ENCODE assay signal across 8 cellular contexts in genomic region chr1:220747426-220748090, GRCh38. TPM values are rescaled to one million over a fixed set of nuclear protein-coding genes. Genes with fewer than 3 reads are reported as not detected.
DNase-seq lines count a peak whose midpoint lies in the region; ATAC-seq, FAIRE-seq and TF ChIP-seq lines count a peak whose summit lies in the region.

No MANE protein-coding gene starts in this region.

- H3K4me1 Mint-ChIP-seq in central memory CD8-positive, alpha-beta T cell: no peaks in the 10 kb centered on the region

- H3K4me1 ChIP-seq in mononuclear cell (ENCODE audit: insufficient read depth, low read length): peaks cover 16% of the 10 kb centered on the region

- peak overlapping the region; percentile 17 for H3K4me3 Mint-ChIP-seq in central memory CD8-positive, alpha-beta T cell

- no peaks in the 10 kb centered on the region for H3K36me3 Mint-ChIP-seq in central memory CD8-positive, alpha-beta T cell (ENCODE audit: insufficient read depth)

- DNase-seq in AG09309 (ENCODE audit: low read depth): no peak
- DNase-seq in central memory CD8-positive, alpha-beta T cell (ENCODE audit: low spot score in 2 of 2): no peak
- no peak for DNase-seq in NCI-H510A (lab: John Stamatoyannopoulos, UW)
- DNase-seq in activated CD4-positive, alpha-beta T cell treated with anti-CD3 and anti-CD28 coated beads for 1 hour: no peak
- DNase-seq in frontal cortex (ENCODE audit: low spot score in 2 of 2): no peak

- H3K27ac Mint-ChIP-seq in central memory CD8-positive, alpha-beta T cell (ENCODE audit: low read depth): no peak overlapping the region

- TF ChIP-seq CTCF in AG09309 (IDR thresholded peaks at IDR 0.05; ENCODE audit: control insufficient read depth, insufficient read depth, low read depth, low read length, missing control alignments): no peak

- ATAC-seq in HG02938 (IDR thresholded peaks at IDR 0.05; ENCODE audit: unreplicated experiment) (peak; percentile 27), GM21390 (IDR thresholded peaks at IDR 0.05; ENCODE audit: unreplicated experiment) (no peak)
- no peak for ATAC-seq in central memory CD8-positive, alpha-beta T cell (replicated peaks; ENCODE audit: extremely low read depth, poor library complexity, severe bottlenecking)

- peaks cover 30% of the 10 kb centered on the region for H3K27me3 ChIP-seq in mononuclear cell (ENCODE audit: insufficient read depth, low read length)

- FAIRE-seq in frontal cortex (lab: Jason Lieb, UNC): no peak

- H3K9me3 Mint-ChIP-seq in central memory CD8-positive, alpha-beta T cell: no peaks in the 10 kb centered on the region

- peak overlapping the region; percentile 87 for H3K4me3 ChIP-seq in AG09309 (ENCODE audit: control insufficient read depth, low read depth, low read length)
- peak overlapping the region; percentile 32 for H3K4me3 ChIP-seq in mononuclear cell (ENCODE audit: low read length)

- H3K9me3 ChIP-seq in mononuclear cell (ENCODE audit: low read depth, low read length): no peaks in the 10 kb centered on the region

- peaks cover 79% of the 10 kb centered on the region for H3K27me3 Mint-ChIP-seq in central memory CD8-positive, alpha-beta T cell

RNA-seq across cellular contexts. Expression of gene MTARC2, which starts 0.6 kb away (rescaled TPM):
- total RNA-seq in mononuclear cell (1.0 TPM), frontal cortex (7.3 TPM)

RNA-seq across cellular contexts. Expression of gene MTARC1, which starts 39.2 kb away (rescaled TPM):
- total RNA-seq in mononuclear cell: 9.7 TPM
- 19.6 TPM for total RNA-seq in frontal cortex

RNA-seq across cellular contexts. Expression of gene C1orf115, which starts 57.4 kb away (rescaled TPM):
- total RNA-seq in mononuclear cell: 1.3 TPM
- total RNA-seq in frontal cortex: 60.7 TPM

Comparison
In these comparisons a context has a peak if more than half of its experiments do, and no peak if none do; other contexts are left out.
1. RNA of gene C1orf115, which starts 57.4 kb away (total RNA-seq): 60.7 TPM in frontal cortex (single experiment); 1.3 TPM in mononuclear cell (single experiment); every median in the first group is over 10 times any median in the second.